In genomic region chr5:155017610-155018009, GRCh38 we compare ENCODE assay signal across 1 cellular context.
TF ChIP-seq lines count a peak whose summit lies in the region.

No MANE protein-coding gene starts in this region.

TF ChIP-seq in WTC11, 78 proteins besides CTCF, POLR2A, EP300 and RAD21 (continued from another document):
- no peak for TF ChIP-seq ARID4B (CRISPR knock-in tag; IDR thresholded peaks at IDR 0.05; ENCODE audit: borderline replicate concordance)
- TF ChIP-seq CREB1 (CRISPR knock-in tag; IDR thresholded peaks at IDR 0.05): no peak
- no peak for TF ChIP-seq GTF2I (CRISPR knock-in tag; conservative IDR thresholded peaks at IDR 0.05)
